ENCODE assay signal across 8 cellular contexts in genomic region chr10:19788075-19788686, GRCh38. TPM values are rescaled to one million over a fixed set of nuclear protein-coding genes. Genes with fewer than 3 reads are reported as not detected.
DNase-seq lines count a peak whose midpoint lies in the region; ATAC-seq, FAIRE-seq and TF ChIP-seq lines count a peak whose summit lies in the region.

No MANE protein-coding gene starts in this region.

- CTCF ChIA-PET in GM10248 (lab: Yijun Ruan, JAX), result interaction anchor here (1.4 to 1.7 kb wide), 2 partner anchors 9 to 10 kb away, joined by 4 to 6 read pairs; no protein-coding TSS in a partner anchor
- CTCF ChIA-PET in Panc1 (lab: Charles Lee), result no interaction called here
- CTCF ChIA-PET in endothelial cell of umbilical vein (lab: Charles Lee), result no interaction called here

- no peak overlapping the region for H2AFZ ChIP-seq in endothelial cell of umbilical vein (ENCODE audit: low read depth, low read length)

- no peaks in the 10 kb centered on the region for H3K9me1 ChIP-seq in endothelial cell of umbilical vein (replicated peaks; ENCODE audit: control insufficient read depth, extremely low read depth, insufficient read depth, low read length)

- BruUV-seq in Panc1 (replicated peaks; lab: Mats Ljungman, UMichigan) (no TSS peak), endothelial cell of umbilical vein (replicated peaks; lab: Mats Ljungman, UMichigan) (no TSS peak)

- TF ChIP-seq POLR2A in endothelial cell of umbilical vein (IDR thresholded peaks at IDR 0.05; ENCODE audit: low read depth, low read length), result no peak

- H3K36me3 ChIP-seq in Panc1 (ENCODE audit: control insufficient read depth, insufficient read depth, low read length) (no peaks in the 10 kb centered on the region), endothelial cell of umbilical vein (ENCODE audit: control insufficient read depth in 2 of 2, extremely low read depth in 1 of 2, insufficient read depth in 2 of 2, low read length in 2 of 2) (no peaks in the 10 kb centered on the region)

- TF ChIP-seq CTCF in GM10248 (IDR thresholded peaks at IDR 0.05; ENCODE audit: control extremely low read depth, extremely low read depth, low read depth, missing control alignments), result peak; percentile 77
- TF ChIP-seq CTCF in Panc1 (IDR thresholded peaks at IDR 0.05), result peak; percentile 72; the same call in 1 of the 2 replicates
- TF ChIP-seq CTCF in endothelial cell of umbilical vein (IDR thresholded peaks at IDR 0.05; ENCODE audit: extremely low read depth in 1 of 2, insufficient read depth in 1 of 2, low read depth in 1 of 2, low read length in 2 of 2), result peak; percentile 53 to 70
- TF ChIP-seq CTCF in omental fat pad (IDR thresholded peaks at IDR 0.05), result no peak

- ATAC-seq in HG02973 (IDR thresholded peaks at IDR 0.05; ENCODE audit: unreplicated experiment) (peak; percentile 73), Panc1 (no peak), omental fat pad (ENCODE audit: low FRiP score) (no peak)

- H3K4me3 ChIP-seq in Panc1 (ENCODE audit: low read depth in 2 of 2, low read length in 2 of 2), result no peak overlapping the region
- no peak overlapping the region for H3K4me3 ChIP-seq in endothelial cell of umbilical vein (replicated peaks in 1 of 3; ENCODE audit: insufficient read depth in 1 of 3, low read depth in 1 of 3, low read length in 3 of 3)

- H3K27me3 ChIP-seq in Panc1 (ENCODE audit: control insufficient read depth, insufficient read depth, low read length), result no peaks in the 10 kb centered on the region
- no peaks in the 10 kb centered on the region for H3K27me3 ChIP-seq in endothelial cell of umbilical vein (ENCODE audit: control insufficient read depth in 2 of 2, insufficient read depth in 2 of 2, low read length in 2 of 2)

- intact Hi-C loops in Panc1 (cut with micrococcal nuclease; ENCODE audit: unreplicated experiment) (no loop called here), endothelial cell of umbilical vein (cut with micrococcal nuclease) (no loop called here)

- no peaks in the 10 kb centered on the region for H3K4me1 ChIP-seq in Panc1 (ENCODE audit: control insufficient read depth, insufficient read depth, low read length)
- H3K4me1 ChIP-seq in endothelial cell of umbilical vein (ENCODE audit: control insufficient read depth, extremely low read depth, insufficient read depth, low read length), result no peaks in the 10 kb centered on the region

- no peaks in the 10 kb centered on the region for H3K79me2 ChIP-seq in endothelial cell of umbilical vein (ENCODE audit: control insufficient read depth, insufficient read depth, low read length)

- DNase-seq in ACHN, result peak; percentile 49
- peak; percentile 13 for DNase-seq in GM10248 (ENCODE audit: extremely low spot score)
- DNase-seq in Panc1 (ENCODE audit: low read depth, low spot score), result peak; percentile 25
- DNase-seq in endothelial cell of umbilical vein (ENCODE audit: low read depth, low spot score), result peak; percentile 40
- peak; percentile 28 for DNase-seq in omental fat pad (ENCODE audit: low spot score)
- no peak for DNase-seq in effector CD4-positive, alpha-beta T cell
- DNase-seq in NCI-H774 (lab: John Stamatoyannopoulos, UW), result no peak

- no peaks in the 10 kb centered on the region for H3K9me3 ChIP-seq in Panc1 (ENCODE audit: control insufficient read depth, insufficient read depth, low read depth, low read length)
- no peaks in the 10 kb centered on the region for H3K9me3 ChIP-seq in endothelial cell of umbilical vein (replicated peaks; ENCODE audit: control insufficient read depth, insufficient read depth, low read length)

- H3K4me2 ChIP-seq in endothelial cell of umbilical vein (ENCODE audit: insufficient read depth, low read length), result no peak overlapping the region

- H3K27ac ChIP-seq in Panc1 (ENCODE audit: low read length), result no peak overlapping the region
- no peak overlapping the region for H3K27ac ChIP-seq in endothelial cell of umbilical vein (ENCODE audit: insufficient read depth, low read depth, low read length)

- no peak overlapping the region for H3K9ac ChIP-seq in endothelial cell of umbilical vein (replicated peaks; ENCODE audit: extremely low read depth, insufficient read depth, low read length)

- dilution Hi-C loops in endothelial cell of umbilical vein (cut with MboI; ENCODE audit: extremely low pct_ligation_motif_present, low sequenced_read_pairs), result no loop called here

- no peaks in the 10 kb centered on the region for H4K20me1 ChIP-seq in endothelial cell of umbilical vein (replicated peaks; ENCODE audit: control insufficient read depth, extremely low read depth, insufficient read depth, low read length)

- no peak for FAIRE-seq in endothelial cell of umbilical vein (lab: Jason Lieb, UNC)

- in situ Hi-C loops in ACHN (cut with HindIII; ENCODE audit: low pct_ligation_motif_present, low pct_unique_long_range_greater_than_20kb, low sequenced_read_pairs) (no loop called here), Panc1 (cut with HindIII; ENCODE audit: low pct_unique_long_range_greater_than_20kb, low sequenced_read_pairs) (no loop called here)

- POLR2A ChIA-PET in GM10248 (lab: Yijun Ruan, JAX) (no interaction called here), Panc1 (lab: Charles Lee) (no interaction called here), endothelial cell of umbilical vein (lab: Charles Lee) (no interaction called here)

TF ChIP-seq in endothelial cell of umbilical vein, 7 proteins besides CTCF, POLR2A, EP300 and RAD21:
- TF ChIP-seq MAX (IDR thresholded peaks at IDR 0.05; ENCODE audit: insufficient read depth, insufficient read length) (no peak), EZH2 (IDR thresholded peaks at IDR 0.05; ENCODE audit: borderline replicate concordance, low read depth, low read length, severe bottlenecking) (no peak), MYC (IDR thresholded peaks at IDR 0.05; ENCODE audit: low read depth, low read length) (no peak), POLR2AphosphoS5 (IDR thresholded peaks at IDR 0.05; ENCODE audit: insufficient read depth, low read depth, low read length) (no peak), FOS (IDR thresholded peaks at IDR 0.05; ENCODE audit: borderline replicate concordance, insufficient read depth, low read length) (no peak), JUN (IDR thresholded peaks at IDR 0.05; ENCODE audit: borderline replicate concordance, insufficient read depth, insufficient read length, low read depth) (no peak), GATA2 (IDR thresholded peaks at IDR 0.05; ENCODE audit: insufficient read depth, insufficient read length, low read depth, low read length) (no peak)

RNA-seq across cellular contexts. Expression of gene PLXDC2, which starts 28.1 kb away (rescaled TPM):
- total RNA-seq in Panc1 (2021; ENCODE audit: unreplicated experiment) (0.21 TPM), endothelial cell of umbilical vein (0.53 and 1.2 TPM in 2 replicates), omental fat pad (10 to 100 TPM; 54.0 to 79.9 (median 65.9) TPM)
- not detected for polyA plus RNA-seq in Panc1 (2012; ENCODE audit: insufficient read length)
- polyA plus RNA-seq in endothelial cell of umbilical vein, result 0.32 and 0.35 TPM in 2 replicates
- polyA plus RNA-seq in endothelial cell of umbilical vein (2011; cell fraction: cytosol; rRNA removed), result 0.23 and 0.28 TPM in 2 replicates
- 0.17 and 0.29 TPM in 2 replicates for polyA plus RNA-seq in endothelial cell of umbilical vein (2011; cell fraction: nucleus; rRNA removed)
- polyA plus RNA-seq in endothelial cell of umbilical vein (2012), result 0.16 TPM in 1 of 2 replicates, not detected in the other
- 0.51 and 1.4 TPM in 2 replicates for polyA minus RNA-seq in endothelial cell of umbilical vein
- not detected for polyA minus RNA-seq in endothelial cell of umbilical vein (2011; cell fraction: cytosol; rRNA and poly(A)+ RNA removed)
- polyA minus RNA-seq in endothelial cell of umbilical vein (2011; cell fraction: nucleus; rRNA and poly(A)+ RNA removed), result 0.34 and 0.63 TPM in 2 replicates

Comparison
In these comparisons a context has a peak if more than half of its experiments do, and no peak if none do; other contexts are left out.
1. DNase-seq: peak in ACHN (single experiment), GM10248 (single experiment), Panc1 (single experiment), endothelial cell of umbilical vein (single experiment) and omental fat pad (single experiment); none in effector CD4-positive, alpha-beta T cell (single experiment) and NCI-H774 (single experiment).
2. CTCF ChIP-seq: peak in GM10248 (single experiment), Panc1 (single experiment) and endothelial cell of umbilical vein (2 of 2); none in omental fat pad (0 of 3).
3. RNA of gene PLXDC2, which starts 28.1 kb away (total RNA-seq): 54.0 to 79.9 TPM in omental fat pad; 0.53 to 1.2 TPM in endothelial cell of umbilical vein and 0.21 TPM in Panc1 (single experiment); every median in the first group is over 10 times any median in the second.